Comparison of ENCODE assay signal across 12 cellular contexts in genomic region chr2:12515871-12516270, GRCh38.
A peak's percentile ranks its signal among the peaks of the same experiment; 100 is the strongest.
DNase-seq lines count a peak whose midpoint lies in the region; ATAC-seq and TF ChIP-seq lines count a peak whose summit lies in the region.
"Had no signal": no experiment of that assay in that cellular context is flagged by ENCODE, and none has a peak within 500 bp of the region (broad histone marks: within the 10 kb centered on the region; RNA-seq: fewer than 3 reads in every experiment).

No MANE protein-coding gene starts in this region.

- no peak overlapping the region for H2AFZ ChIP-seq in DND-41 (ENCODE audit: low read depth, low read length)

- no peaks in the 10 kb centered on the region for H4K20me1 ChIP-seq in DND-41 (ENCODE audit: insufficient read depth, low read length)

- no peak overlapping the region for H3K4me3 ChIP-seq in CD4-positive, alpha-beta memory T cell (ENCODE audit: low read length in 2 of 2)
- H3K4me3 ChIP-seq in DND-41 (ENCODE audit: low read depth in 1 of 2, low read length in 2 of 2) (no peak overlapping the region), liver (ENCODE audit: low read depth in 1 of 3, low read length in 3 of 3) (no peak overlapping the region), ascending aorta (no peak overlapping the region)
- H3K4me3 ChIP-seq: A549, HAP-1 had no signal

- ATAC-seq in DND-41 (ENCODE audit: insufficient read depth, low read depth) (no peak), HG03432 (IDR thresholded peaks at IDR 0.05; ENCODE audit: unreplicated experiment) (no peak)
- ATAC-seq in activated T-helper 17 cell treated with anti-CD3 and anti-CD28 coated beads, Interleukin-2, amount 50 U/mL, for 72 hours (replicated peaks): no peak
- ATAC-seq: A549 had no signal

- H3K9me3 ChIP-seq in CD4-positive, alpha-beta memory T cell (ENCODE audit: control insufficient read depth in 1 of 2, low read length in 2 of 2): no peaks in the 10 kb centered on the region
- H3K9me3 ChIP-seq in DND-41 (ENCODE audit: insufficient read depth, low read length, severe bottlenecking): no peaks in the 10 kb centered on the region
- H3K9me3 ChIP-seq in liver (ENCODE audit: control insufficient read depth in 4 of 4, low read length in 3 of 4): no peaks in the 10 kb centered on the region
- no peaks in the 10 kb centered on the region for H3K9me3 ChIP-seq in ascending aorta
- H3K9me3 ChIP-seq: A549, BE2C, HAP-1 had no signal

- no peak for DNase-seq in CD4-positive, alpha-beta memory T cell
- DNase-seq in DND-41: no peak
- no peak for DNase-seq in ascending aorta (ENCODE audit: low spot score in 2 of 2)
- DNase-seq in NCI-H187 (lab: John Stamatoyannopoulos, UW): no peak
- DNase-seq: BE2C; CD8-positive, alpha-beta memory T cell; DMS53 had no signal

- peaks cover 0 to 5% (median 0%) of the 10 kb centered on the region in 8 donors for H3K9me3 Mint-ChIP-seq in CD4-positive, alpha-beta memory T cell
- H3K9me3 Mint-ChIP-seq in activated T-helper 17 cell treated with anti-CD3 and anti-CD28 coated beads, Interleukin-2, amount 50 U/mL, for 72 hours: peaks cover 4% of the 10 kb centered on the region
- H3K9me3 Mint-ChIP-seq: CD8-positive, alpha-beta memory T cell had no signal

- H3K36me3 Mint-ChIP-seq in CD4-positive, alpha-beta memory T cell: peaks cover 0 to 2% of the 10 kb centered on the region in 2 donors
- no peaks in the 10 kb centered on the region for H3K36me3 Mint-ChIP-seq in activated T-helper 17 cell treated with anti-CD3 and anti-CD28 coated beads, Interleukin-2, amount 50 U/mL, for 72 hours (ENCODE audit: low read depth)
- H3K36me3 Mint-ChIP-seq: CD8-positive, alpha-beta memory T cell had no signal

- intact Hi-C loops in CD4-positive, alpha-beta memory T cell (cut with micrococcal nuclease): loop anchor here (2.0 kb wide), 1 partner anchor 27 kb away; no protein-coding TSS in a partner anchor
- intact Hi-C loops in ascending aorta (cut with DNase I): no loop called here

- peak overlapping the region in 5 of 8 donors; percentile 4 to 74 (median 60) for H3K4me3 Mint-ChIP-seq in CD4-positive, alpha-beta memory T cell
- H3K4me3 Mint-ChIP-seq in activated T-helper 17 cell treated with anti-CD3 and anti-CD28 coated beads, Interleukin-2, amount 50 U/mL, for 72 hours: peak overlapping the region; percentile 72

- CTCF ChIA-PET in CD4-positive, alpha-beta memory T cell (lab: Charles Lee; ENCODE audit: partially characterized antibody): interaction anchor here (0.6 kb wide), 1 partner anchor 413 kb away, joined by 3 read pairs; no protein-coding TSS in a partner anchor

- H3K27ac ChIP-seq in CD4-positive, alpha-beta memory T cell (ENCODE audit: low read depth, low read length): no peak overlapping the region
- H3K27ac ChIP-seq in DND-41 (ENCODE audit: low read length): peak overlapping the region; percentile 85
- H3K27ac ChIP-seq in liver (ENCODE audit: low read depth in 1 of 2, low read length in 2 of 2): no peak overlapping the region
- H3K27ac ChIP-seq in ascending aorta: no peak overlapping the region
- H3K27ac ChIP-seq: A549 had no signal

- POLR2A ChIA-PET in CD4-positive, alpha-beta memory T cell (lab: Charles Lee; ENCODE audit: partially characterized antibody): interaction anchor here (1.0 to 5.7 kb wide), 4 partner anchors 14 to 201 kb away, joined by 4 to 54 read pairs (median 19); partner anchors contain the start of gene TRIB2

- peak overlapping the region in 6 of 7 donors; percentile 60 to 90 (median 80) for H3K27ac Mint-ChIP-seq in CD4-positive, alpha-beta memory T cell
- H3K27ac Mint-ChIP-seq in activated T-helper 17 cell treated with anti-CD3 and anti-CD28 coated beads, Interleukin-2, amount 50 U/mL, for 72 hours: no peak overlapping the region

- TF ChIP-seq CTCF in DND-41 (IDR thresholded peaks at IDR 0.05; ENCODE audit: borderline replicate concordance, extremely low read depth, low read length, poor library complexity, severe bottlenecking): no peak
- TF ChIP-seq CTCF in liver (IDR thresholded peaks at IDR 0.05; ENCODE audit: low read depth, low read length, missing input control): no peak
- no peak for TF ChIP-seq CTCF in ascending aorta (IDR thresholded peaks at IDR 0.05)

- WGBS in liver: 45% methylated on average over 1 of the region's 1 CpG

- H3K4me2 ChIP-seq in DND-41 (ENCODE audit: insufficient read depth, low read length): no peak overlapping the region
- H3K4me2 ChIP-seq: A549 had no signal

- no peaks in the 10 kb centered on the region for H3K27me3 ChIP-seq in CD4-positive, alpha-beta memory T cell (ENCODE audit: insufficient read depth, low read length)
- H3K27me3 ChIP-seq in DND-41 (ENCODE audit: insufficient read depth, low read length, poor library complexity) (no peaks in the 10 kb centered on the region), liver (ENCODE audit: control insufficient read depth in 4 of 4, insufficient read depth in 4 of 4, low read length in 3 of 4) (no peaks in the 10 kb centered on the region), ascending aorta (no peaks in the 10 kb centered on the region)
- H3K27me3 ChIP-seq: BE2C had no signal

- no peaks in the 10 kb centered on the region for H3K36me3 ChIP-seq in CD4-positive, alpha-beta memory T cell (ENCODE audit: insufficient read depth, low read length)
- H3K36me3 ChIP-seq in DND-41 (ENCODE audit: insufficient read depth, low read length) (no peaks in the 10 kb centered on the region), liver (ENCODE audit: control insufficient read depth in 4 of 4, insufficient read depth in 3 of 4, low read depth in 1 of 4, low read length in 3 of 4) (no peaks in the 10 kb centered on the region), ascending aorta (no peaks in the 10 kb centered on the region)
- H3K36me3 ChIP-seq: BE2C, HAP-1 had no signal

- no peak for TF ChIP-seq RAD21 in liver (IDR thresholded peaks at IDR 0.05)

- H3K9ac ChIP-seq in DND-41 (ENCODE audit: low read depth, low read length): no peak overlapping the region
- no peak overlapping the region for H3K9ac ChIP-seq in liver (ENCODE audit: low read depth in 1 of 2, low read length in 2 of 2)

- peaks cover 49 to 69% (median 59%) of the 10 kb centered on the region in 4 donors for H3K4me1 Mint-ChIP-seq in CD4-positive, alpha-beta memory T cell
- peaks cover 33% of the 10 kb centered on the region for H3K4me1 Mint-ChIP-seq in activated T-helper 17 cell treated with anti-CD3 and anti-CD28 coated beads, Interleukin-2, amount 50 U/mL, for 72 hours

- no peaks in the 10 kb centered on the region for H3K79me2 ChIP-seq in DND-41 (ENCODE audit: insufficient read depth, low read length)

- no peaks in the 10 kb centered on the region for H3K27me3 Mint-ChIP-seq in CD4-positive, alpha-beta memory T cell
- no peaks in the 10 kb centered on the region for H3K27me3 Mint-ChIP-seq in activated T-helper 17 cell treated with anti-CD3 and anti-CD28 coated beads, Interleukin-2, amount 50 U/mL, for 72 hours
- H3K27me3 Mint-ChIP-seq: CD8-positive, alpha-beta memory T cell had no signal

- peaks cover 59% of the 10 kb centered on the region for H3K4me1 ChIP-seq in CD4-positive, alpha-beta memory T cell (ENCODE audit: insufficient read depth, low read length)
- H3K4me1 ChIP-seq in DND-41 (ENCODE audit: insufficient read depth, low read length) (peaks cover 29% of the 10 kb centered on the region), liver (ENCODE audit: control insufficient read depth in 4 of 4, insufficient read depth in 4 of 4, low read length in 3 of 4) (no peaks in the 10 kb centered on the region), ascending aorta (no peaks in the 10 kb centered on the region)
- H3K4me1 ChIP-seq: A549, HAP-1 had no signal

TF ChIP-seq in liver, 16 proteins besides CTCF, POLR2A, EP300 and RAD21:
- TF ChIP-seq HNF4A (conservative IDR thresholded peaks at IDR 0.05) (peak; percentile 24 to 29), NR2F2 (IDR thresholded peaks at IDR 0.05) (no peak), SP1 (IDR thresholded peaks at IDR 0.05) (no peak), TAF1 (conservative IDR thresholded peaks at IDR 0.05) (no peak), JUND (IDR thresholded peaks at IDR 0.05) (no peak)
